Comparison of ENCODE assay signal across 22 cellular contexts in the genomic region with DNA sequence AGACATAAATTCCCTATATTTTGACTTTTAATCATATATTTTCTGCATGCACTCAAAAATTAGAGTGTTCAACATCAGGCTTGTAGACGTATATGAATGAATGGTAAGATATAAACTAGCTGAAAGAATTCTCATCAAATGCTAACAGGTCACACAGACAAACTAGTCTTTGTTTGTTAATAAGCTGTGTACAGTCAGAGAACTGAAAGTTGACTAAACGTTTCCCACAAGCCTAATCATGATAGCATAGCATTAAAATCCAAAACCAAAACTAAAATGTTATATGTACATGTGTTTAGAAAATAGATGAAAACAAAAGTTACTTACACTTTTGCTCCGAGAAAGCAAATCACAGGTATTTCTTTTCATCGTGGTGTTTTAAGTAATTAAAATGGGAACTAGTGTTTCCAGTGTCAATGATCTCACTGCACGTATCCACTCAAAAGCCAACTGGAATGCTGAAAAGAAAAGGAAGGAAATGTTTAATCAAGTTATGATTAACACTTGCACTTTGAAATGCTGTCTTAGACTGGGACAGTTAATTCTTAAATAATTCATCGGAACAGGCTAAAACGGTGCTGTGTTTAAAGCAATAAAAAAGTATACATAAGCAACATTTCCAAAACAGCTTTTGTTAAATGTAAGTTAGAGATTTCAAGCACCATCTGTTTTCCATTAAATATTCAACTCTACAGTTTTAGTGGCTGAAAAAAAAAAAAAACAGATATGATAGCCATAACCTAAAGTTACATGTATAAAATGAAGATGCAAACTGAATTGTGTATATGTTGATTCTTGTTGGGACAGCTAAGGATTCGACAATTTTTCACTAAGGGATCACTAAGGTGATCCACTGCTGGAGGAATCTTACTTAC.
DNase-seq lines count a peak whose midpoint lies in the region; ATAC-seq, FAIRE-seq and TF ChIP-seq lines count a peak whose summit lies in the region.
"Had no signal": no experiment of that assay in that cellular context is flagged by ENCODE, and none has a peak within 500 bp of the region (broad histone marks: within the 10 kb centered on the region; RNA-seq: fewer than 3 reads in every experiment).

No MANE protein-coding gene starts in this region.

- H2AFZ ChIP-seq in SK-N-SH (ENCODE audit: low read depth): no peak overlapping the region

- no peak for TF ChIP-seq RAD21 in SK-N-SH (IDR thresholded peaks at IDR 0.05; ENCODE audit: low read length)

- no peaks in the 10 kb centered on the region for H3K36me3 ChIP-seq in SK-N-SH (replicated peaks in 1 of 2; ENCODE audit: control insufficient read depth in 1 of 2, insufficient read depth in 2 of 2, low read length in 1 of 2)
- H3K36me3 ChIP-seq in SJCRH30: no peaks in the 10 kb centered on the region
- no peaks in the 10 kb centered on the region for H3K36me3 ChIP-seq in pancreas
- H3K36me3 ChIP-seq: colonic mucosa had no signal

- POLR2A ChIA-PET in SK-N-SH (lab: Yijun Ruan, JAX): no interaction called here

- no peak overlapping the region for H3K4me2 ChIP-seq in SK-N-SH

- no peak overlapping the region for H3K4me3 ChIP-seq in SK-N-SH (ENCODE audit: low read depth in 2 of 2, low read length in 1 of 2)
- no peak overlapping the region for H3K4me3 ChIP-seq in SJCRH30
- H3K4me3 ChIP-seq in pancreas: no peak overlapping the region
- H3K4me3 ChIP-seq: ascending aorta, colonic mucosa, K562 had no signal

- ATAC-seq in SK-N-SH treated with all-trans-retinoic acid at 6 μM for 48 hours: no peak; the same call in 1 of the 3 replicates
- no peak for ATAC-seq in pancreas
- ATAC-seq: K562 had no signal

- intact Hi-C loops in pancreas (cut with DNase I): no loop called here

- FAIRE-seq in pancreas (lab: Jason Lieb, UNC): no peak
- FAIRE-seq: GM18507, K562, TTC549 had no signal

- peaks cover 0 to 14% of the 10 kb centered on the region in 2 experiments; a peak in 2 of 4 replicates for H3K4me1 ChIP-seq in SK-N-SH (ENCODE audit: control insufficient read depth in 1 of 2, insufficient read depth in 2 of 2, low read depth in 1 of 2, low read length in 1 of 2)
- H3K4me1 ChIP-seq in SJCRH30: peaks cover 20% of the 10 kb centered on the region
- no peaks in the 10 kb centered on the region for H3K4me1 ChIP-seq in pancreas
- H3K4me1 ChIP-seq: ascending aorta, colonic mucosa had no signal

- H3K9ac ChIP-seq in SK-N-SH: no peak overlapping the region

- no peak for DNase-seq in SK-N-SH
- peak in 1 of 2 experiments; percentile 22 for DNase-seq in SJCRH30
- DNase-seq in foreskin melanocyte: peak; percentile 80
- no peak for DNase-seq in pancreas
- DNase-seq in SHP77 (lab: John Stamatoyannopoulos, UW): no peak
- no peak for DNase-seq in GM20000 (ENCODE audit: low spot score)
- DNase-seq in GM10266 (ENCODE audit: extremely low spot score): no peak
- DNase-seq: activated CD4-positive, alpha-beta T cell treated with anti-CD3 and anti-CD28 coated beads, Interleukin-2, amount 10 ng/mL, durations not matched to agents 24 days and 14 days; activated CD8-positive, alpha-beta memory T cell treated with anti-CD3 and anti-CD28 coated beads, Interleukin-2, amount 50 U/mL, for 4 hours; activated naive CD4-positive, alpha-beta T cell; colonic mucosa; DMS153; immature natural killer cell; NCI-H2081 treated with DMSO at 0.1 percent for 48 hours; NCI-H524 treated with DMSO at 0.1 percent for 48 hours had no signal

- H3K27me3 ChIP-seq in SK-N-SH (ENCODE audit: insufficient read depth) (no peaks in the 10 kb centered on the region), SJCRH30 (no peaks in the 10 kb centered on the region), pancreas (no peaks in the 10 kb centered on the region)
- H3K27me3 ChIP-seq: ascending aorta, colonic mucosa had no signal

- H3K9me3 ChIP-seq in SK-N-SH: no peaks in the 10 kb centered on the region
- H3K9me3 ChIP-seq in SJCRH30 (replicated peaks): no peaks in the 10 kb centered on the region
- H3K9me3 ChIP-seq in pancreas: no peaks in the 10 kb centered on the region
- H3K9me3 ChIP-seq: ascending aorta, colonic mucosa had no signal

- no peak for TF ChIP-seq CTCF in SK-N-SH (IDR thresholded peaks at IDR 0.05)
- no peak for TF ChIP-seq CTCF in pancreas (IDR thresholded peaks at IDR 0.05)
- no peak for TF ChIP-seq CTCF in GM20000 (IDR thresholded peaks at IDR 0.05; ENCODE audit: extremely low read depth, missing control alignments)
- TF ChIP-seq CTCF in GM10266 (IDR thresholded peaks at IDR 0.05; ENCODE audit: control insufficient read depth, insufficient read depth, low read depth, missing control alignments): no peak

- CTCF ChIA-PET in SK-N-SH (lab: Yijun Ruan, JAX): interaction anchor here (0.9 kb wide), 1 partner anchor 9 kb away, joined by 3 read pairs; no protein-coding TSS in a partner anchor

- H3K27ac ChIP-seq in SK-N-SH (ENCODE audit: low read depth in 2 of 2, low read length in 1 of 2) (no peak overlapping the region), SJCRH30 (peak overlapping the region; percentile 58), pancreas (no peak overlapping the region)
- H3K27ac ChIP-seq: 22Rv1, ascending aorta, C4-2B, colonic mucosa had no signal

- H3F3A ChIP-seq in SK-N-SH (replicated peaks; ENCODE audit: insufficient read depth): peaks cover 5% of the 10 kb centered on the region

- H3K79me2 ChIP-seq in SK-N-SH (ENCODE audit: insufficient read depth): no peaks in the 10 kb centered on the region

- no peaks in the 10 kb centered on the region for H4K20me1 ChIP-seq in SK-N-SH (ENCODE audit: insufficient read depth)

- H3K9me2 ChIP-seq in SK-N-SH: no peaks in the 10 kb centered on the region

- no peak for TF ChIP-seq EP300 in SK-N-SH (IDR thresholded peaks at IDR 0.05; ENCODE audit: borderline replicate concordance in 1 of 2, low read depth in 1 of 2, low read length in 1 of 2)

- 74% methylated on average over 8 of the region's 8 CpGs for WGBS in SK-N-SH (ENCODE audit: low lambda C conversion rate)
- 66 to 69% methylated on average over 8 of the region's 8 CpGs for WGBS in pancreas, 2 donors

TF ChIP-seq in SK-N-SH, 30 proteins besides CTCF, POLR2A, EP300 and RAD21:
- TF ChIP-seq EZH2phosphoT487 (IDR thresholded peaks at IDR 0.05; ENCODE audit: borderline replicate concordance, low read depth): no peak
- peak; percentile 57 for TF ChIP-seq TCF12 (IDR thresholded peaks at IDR 0.05)
- TF ChIP-seq, protein P1, sequence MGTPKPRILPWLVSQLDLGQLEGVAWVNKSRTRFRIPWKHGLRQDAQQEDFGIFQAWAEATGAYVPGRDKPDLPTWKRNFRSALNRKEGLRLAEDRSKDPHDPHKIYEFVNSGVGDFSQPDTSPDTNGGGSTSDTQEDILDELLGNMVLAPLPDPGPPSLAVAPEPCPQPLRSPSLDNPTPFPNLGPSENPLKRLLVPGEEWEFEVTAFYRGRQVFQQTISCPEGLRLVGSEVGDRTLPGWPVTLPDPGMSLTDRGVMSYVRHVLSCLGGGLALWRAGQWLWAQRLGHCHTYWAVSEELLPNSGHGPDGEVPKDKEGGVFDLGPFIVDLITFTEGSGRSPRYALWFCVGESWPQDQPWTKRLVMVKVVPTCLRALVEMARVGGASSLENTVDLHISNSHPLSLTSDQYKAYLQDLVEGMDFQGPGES (IDR thresholded peaks at IDR 0.05; ENCODE audit: low read depth, low read length): no peak
TF ChIP-seq in SK-N-SH: peak in this region for 1.

TF ChIP-seq in SK-N-SH treated with all-trans-retinoic acid at 6 μM for 48 hours, 23 proteins besides CTCF, POLR2A, EP300 and RAD21:
- TF ChIP-seq ZFP30 (CRISPR knock-in tag; IDR thresholded peaks at IDR 0.05): no peak
- TF ChIP-seq BACH2 (CRISPR knock-in tag; IDR thresholded peaks at IDR 0.05; ENCODE audit: borderline replicate concordance): no peak
- TF ChIP-seq ZNF70 (CRISPR knock-in tag; IDR thresholded peaks at IDR 0.05): no peak
- no peak for TF ChIP-seq SNAI2 (CRISPR knock-in tag; IDR thresholded peaks at IDR 0.05)
- no peak for TF ChIP-seq ZNF8 (CRISPR knock-in tag; IDR thresholded peaks at IDR 0.05)
- no peak for TF ChIP-seq OSR1 (CRISPR knock-in tag; IDR thresholded peaks at IDR 0.05)
- no peak for TF ChIP-seq TOX (CRISPR knock-in tag; IDR thresholded peaks at IDR 0.05; ENCODE audit: borderline replicate concordance)
- TF ChIP-seq RARB (CRISPR knock-in tag; IDR thresholded peaks at IDR 0.05): no peak
